Comparison of ENCODE assay signal across 19 cellular contexts in the genomic region with DNA sequence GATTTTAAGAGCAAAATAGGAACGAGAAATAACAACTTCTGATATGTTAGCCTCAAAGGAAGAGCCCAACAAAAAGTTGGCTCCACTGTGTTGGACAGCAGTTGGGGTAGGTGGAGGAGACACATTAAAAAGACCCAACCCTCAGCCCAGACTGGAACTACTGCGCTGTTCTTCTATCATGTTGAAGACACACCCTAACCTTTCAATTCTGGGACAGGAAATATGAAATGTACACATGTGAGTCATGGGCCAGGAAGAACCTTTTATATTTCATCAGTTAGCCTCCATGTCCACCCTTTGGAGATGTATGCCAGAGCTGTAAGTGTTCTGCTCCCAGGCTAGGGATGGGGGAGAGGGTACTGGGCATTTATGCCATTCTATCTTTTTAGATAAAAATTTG. TPM values are rescaled to one million over a fixed set of nuclear protein-coding genes. Genes with fewer than 3 reads are reported as not detected.
DNase-seq lines count a peak whose midpoint lies in the region; ATAC-seq, FAIRE-seq and TF ChIP-seq lines count a peak whose summit lies in the region.
"Had no signal": no experiment of that assay in that cellular context is flagged by ENCODE, and none has a peak within 500 bp of the region (broad histone marks: within the 10 kb centered on the region; RNA-seq: fewer than 3 reads in every experiment).

No MANE protein-coding gene starts in this region.

- H4K20me1 ChIP-seq in HCT116 (ENCODE audit: insufficient read depth) (no peaks in the 10 kb centered on the region), keratinocyte (ENCODE audit: control insufficient read depth, extremely low read depth, insufficient read depth, low read length) (no peaks in the 10 kb centered on the region)

- dilution Hi-C loops in keratinocyte (cut with MboI; ENCODE audit: extremely low pct_ligation_motif_present, low sequenced_read_pairs): no loop called here

- no peaks in the 10 kb centered on the region for H3K9me3 Mint-ChIP-seq in activated CD4-positive, alpha-beta T cell treated with anti-CD3 and anti-CD28 coated beads for 36 hours (ENCODE audit: low read depth)
- H3K9me3 Mint-ChIP-seq in activated T-helper 1 cell treated with anti-CD3 and anti-CD28 coated beads, Interleukin-12 subunit alpha, Interleukin-12 subunit beta, Interleukin-2, Interleukin-4 antibody, amounts not matched to agents 30 ng/mL and 10 ng/mL and 1 ng/mL, durations not matched to agents 14 hours and 24 hours and 36 hours: no peaks in the 10 kb centered on the region
- H3K9me3 Mint-ChIP-seq: activated CD4-positive, alpha-beta T cell treated with anti-CD3 and anti-CD28 coated beads, Interleukin-2, amount 10 ng/mL, durations not matched to agents 7 days and 5 days had no signal

- H3K79me2 ChIP-seq in HCT116 (ENCODE audit: insufficient read depth, low read length) (no peaks in the 10 kb centered on the region), keratinocyte (ENCODE audit: control insufficient read depth, insufficient read depth, low read length) (no peaks in the 10 kb centered on the region)

- no peaks in the 10 kb centered on the region for H3K9me2 ChIP-seq in HCT116 (ENCODE audit: insufficient read depth)

- H3K4me2 ChIP-seq in HCT116 (ENCODE audit: low read length): peak overlapping the region; percentile 6; the same call in 1 of the 2 replicates
- peak overlapping the region; percentile 59 for H3K4me2 ChIP-seq in keratinocyte (ENCODE audit: control insufficient read depth, extremely low read depth, insufficient read depth, low read depth, low read length)

- POLR2A ChIA-PET in activated CD4-positive, alpha-beta T cell treated with anti-CD3 and anti-CD28 coated beads for 36 hours (lab: Charles Lee): no interaction called here
- POLR2A ChIA-PET in HCT116 (lab: Charles Lee): no interaction called here

- H3K9me1 ChIP-seq in keratinocyte (ENCODE audit: control insufficient read depth, extremely low read depth, insufficient read depth, low read length): no peaks in the 10 kb centered on the region

- no peaks in the 10 kb centered on the region for H3K9me3 ChIP-seq in HCT116 (ENCODE audit: control insufficient read depth in 1 of 2, insufficient read depth in 1 of 2, low read depth in 1 of 2, low read length in 2 of 2)
- H3K9me3 ChIP-seq in keratinocyte (ENCODE audit: control insufficient read depth, low read depth, low read length): no peaks in the 10 kb centered on the region
- H3K9me3 ChIP-seq: left lung had no signal

- TF ChIP-seq CTCF in HCT116 (IDR thresholded peaks at IDR 0.05 in 2 of 3, conservative IDR thresholded peaks at IDR 0.05 in 1 of 3; ENCODE audit: borderline replicate concordance in 1 of 3, insufficient read depth in 1 of 3, low read depth in 2 of 3, low read length in 2 of 3) (no peak), keratinocyte (optimal IDR thresholded peaks at IDR 0.05 in 1 of 3, IDR thresholded peaks at IDR 0.05 in 1 of 3, conservative IDR thresholded peaks at IDR 0.05 in 1 of 3; ENCODE audit: extremely low read depth in 1 of 3, insufficient read depth in 2 of 3, low read length in 3 of 3) (no peak)

- H3K27ac Mint-ChIP-seq in activated CD4-positive, alpha-beta T cell treated with anti-CD3 and anti-CD28 coated beads for 36 hours: peak overlapping the region; percentile 48
- peak overlapping the region; percentile 65 for H3K27ac Mint-ChIP-seq in activated T-helper 1 cell treated with anti-CD3 and anti-CD28 coated beads, Interleukin-12 subunit alpha, Interleukin-12 subunit beta, Interleukin-2, Interleukin-4 antibody, amounts not matched to agents 30 ng/mL and 10 ng/mL and 1 ng/mL, durations not matched to agents 14 hours and 24 hours and 36 hours
- H3K27ac Mint-ChIP-seq: activated CD4-positive, alpha-beta T cell treated with anti-CD3 and anti-CD28 coated beads, Interleukin-2, amount 10 ng/mL, durations not matched to agents 7 days and 5 days had no signal

- peak; percentile 56 for FAIRE-seq in keratinocyte (lab: Jason Lieb, UNC)

- no peak overlapping the region for H2AFZ ChIP-seq in HCT116 (ENCODE audit: low read depth, low read length, poor library complexity, severe bottlenecking)
- H2AFZ ChIP-seq in keratinocyte (ENCODE audit: control insufficient read depth, low read length): peak overlapping the region; percentile 67

- H3K27me3 Mint-ChIP-seq in activated CD4-positive, alpha-beta T cell treated with anti-CD3 and anti-CD28 coated beads for 36 hours: peaks cover 3% of the 10 kb centered on the region
- H3K27me3 Mint-ChIP-seq in activated T-helper 1 cell treated with anti-CD3 and anti-CD28 coated beads, Interleukin-12 subunit alpha, Interleukin-12 subunit beta, Interleukin-2, Interleukin-4 antibody, amounts not matched to agents 30 ng/mL and 10 ng/mL and 1 ng/mL, durations not matched to agents 14 hours and 24 hours and 36 hours (ENCODE audit: insufficient read depth): peaks cover 2% of the 10 kb centered on the region
- H3K27me3 Mint-ChIP-seq: activated CD4-positive, alpha-beta T cell treated with anti-CD3 and anti-CD28 coated beads, Interleukin-2, amount 10 ng/mL, durations not matched to agents 7 days and 5 days had no signal

- H3K27me3 ChIP-seq in HCT116 (ENCODE audit: insufficient read depth, low read length) (no peaks in the 10 kb centered on the region), keratinocyte (ENCODE audit: control insufficient read depth, extremely low read depth, insufficient read depth, low read length) (no peaks in the 10 kb centered on the region)
- H3K27me3 ChIP-seq: left lung had no signal

- RAD21 ChIA-PET in HCT116 (lab: Charles Lee; ENCODE audit: low non-redundant PET in 1 of 2, low total read pairs in 2 of 2, uncharacterized antibody in 2 of 2, unreplicated experiment in 2 of 2): no interaction called here

- H3K4me1 ChIP-seq in HCT116 (ENCODE audit: control insufficient read depth in 1 of 2, insufficient read depth in 2 of 2, low read length in 2 of 2) (peaks cover 0 to 5% of the 10 kb centered on the region in 2 experiments; a peak in 1 of 4 replicates), keratinocyte (ENCODE audit: control insufficient read depth, extremely low read depth, insufficient read depth, low read length) (peaks cover 8% of the 10 kb centered on the region)
- H3K4me1 ChIP-seq: left lung had no signal

- H3K27ac ChIP-seq in HCT116 (ENCODE audit: low read depth, low read length) (no peak overlapping the region), keratinocyte (ENCODE audit: control insufficient read depth, insufficient read depth, low read length) (peak overlapping the region; percentile 37)
- H3K27ac ChIP-seq: C4-2B, coronary artery, left lung, SK-N-MC had no signal

- CTCF ChIA-PET in activated CD4-positive, alpha-beta T cell treated with anti-CD3 and anti-CD28 coated beads for 36 hours (lab: Charles Lee): no interaction called here
- CTCF ChIA-PET in HCT116 (lab: Charles Lee): interaction anchor here (4.3 kb wide), 1 partner anchor 272 kb away, joined by 58 read pairs; a partner anchor contains a TSS

- intact Hi-C loops in activated CD4-positive, alpha-beta T cell treated with anti-CD3 and anti-CD28 coated beads for 36 hours (cut with DNase I, micrococcal nuclease): loop anchor here (1.0 to 5.0 kb wide), 3 partner anchors 79 to 1638 kb away; a partner anchor contains a TSS
- intact Hi-C loops in HCT116 (cut with micrococcal nuclease): loop anchor here (5.0 kb wide), 2 partner anchors 113 to 158 kb away; no protein-coding TSS in a partner anchor
- intact Hi-C loops in activated T-helper 1 cell treated with anti-CD3 and anti-CD28 coated beads, Interleukin-12 subunit alpha, Interleukin-12 subunit beta, Interleukin-2, Interleukin-4 antibody, amounts not matched to agents 30 ng/mL and 10 ng/mL and 1 ng/mL, durations not matched to agents 14 hours and 24 hours and 36 hours (cut with micrococcal nuclease): loop anchor here (1.0 to 10.0 kb wide), 8 partner anchors 22 to 1878 kb away; a partner anchor contains a TSS

- H3K9ac ChIP-seq in HCT116 (ENCODE audit: low read length) (no peak overlapping the region), keratinocyte (ENCODE audit: control insufficient read depth, extremely low read depth, insufficient read depth, low read length) (no peak overlapping the region)

- H3K4me1 Mint-ChIP-seq in activated CD4-positive, alpha-beta T cell treated with anti-CD3 and anti-CD28 coated beads for 36 hours: peaks cover 18% of the 10 kb centered on the region
- peaks cover 21% of the 10 kb centered on the region for H3K4me1 Mint-ChIP-seq in activated T-helper 1 cell treated with anti-CD3 and anti-CD28 coated beads, Interleukin-12 subunit alpha, Interleukin-12 subunit beta, Interleukin-2, Interleukin-4 antibody, amounts not matched to agents 30 ng/mL and 10 ng/mL and 1 ng/mL, durations not matched to agents 14 hours and 24 hours and 36 hours (ENCODE audit: low read depth)

- no TSS peak for BruUV-seq in HCT116 (replicated peaks; lab: Mats Ljungman, UMichigan)

- H3K4me3 Mint-ChIP-seq in activated CD4-positive, alpha-beta T cell treated with anti-CD3 and anti-CD28 coated beads for 36 hours: no peak overlapping the region
- H3K4me3 Mint-ChIP-seq in activated T-helper 1 cell treated with anti-CD3 and anti-CD28 coated beads, Interleukin-12 subunit alpha, Interleukin-12 subunit beta, Interleukin-2, Interleukin-4 antibody, amounts not matched to agents 30 ng/mL and 10 ng/mL and 1 ng/mL, durations not matched to agents 14 hours and 24 hours and 36 hours: no peak overlapping the region
- H3K4me3 Mint-ChIP-seq: activated CD4-positive, alpha-beta T cell treated with anti-CD3 and anti-CD28 coated beads, Interleukin-2, amount 10 ng/mL, durations not matched to agents 7 days and 5 days had no signal

- ATAC-seq in activated CD4-positive, alpha-beta T cell treated with anti-CD3 and anti-CD28 coated beads for 36 hours: peak; percentile 55
- no peak for ATAC-seq in HCT116
- no peak for ATAC-seq in activated CD4-positive, CD25-positive, alpha-beta regulatory T cell treated with anti-CD3 and anti-CD28 coated beads, Interleukin-2, amount 50 U/mL, for 24 hours
- no peak for ATAC-seq in GM18909 (IDR thresholded peaks at IDR 0.05; ENCODE audit: poor library complexity, unreplicated experiment)
- ATAC-seq: left lung had no signal

- no peaks in the 10 kb centered on the region for H3K36me3 ChIP-seq in HCT116 (ENCODE audit: control insufficient read depth in 1 of 2, insufficient read depth in 2 of 2, low read length in 2 of 2)
- no peaks in the 10 kb centered on the region for H3K36me3 ChIP-seq in keratinocyte (ENCODE audit: control insufficient read depth in 2 of 2, extremely low read depth in 1 of 2, insufficient read depth in 2 of 2, low read length in 2 of 2)
- H3K36me3 ChIP-seq: left lung had no signal

- no peak for DNase-seq in activated CD4-positive, alpha-beta T cell treated with anti-CD3 and anti-CD28 coated beads for 36 hours
- DNase-seq in activated CD4-positive, alpha-beta T cell treated with anti-CD3 and anti-CD28 coated beads, Interleukin-2, amount 50 U/mL, for 48 hours: no peak
- DNase-seq in HCT116 (ENCODE audit: low read depth, low spot score) (no peak), keratinocyte (ENCODE audit: low read depth, low spot score) (no peak), NCI-H446 (lab: John Stamatoyannopoulos, UW) (no peak)
- DNase-seq in activated T-helper 1 cell treated with anti-CD3 and anti-CD28 coated beads, Interleukin-12 subunit alpha, Interleukin-12 subunit beta, Interleukin-2, Interleukin-4 antibody, amounts not matched to agents 30 ng/mL and 10 ng/mL and 1 ng/mL, durations not matched to agents 14 hours and 24 hours and 36 hours (ENCODE audit: low spot score): no peak
- DNase-seq: activated CD4-positive, alpha-beta T cell treated with anti-CD3 and anti-CD28 coated beads, Interleukin-2, amount 10 ng/mL, durations not matched to agents 7 days and 5 days; DND-41; left lung; MV-4-11; NCI-H2081 treated with DMSO at 0.1 percent for 48 hours; NCI-H748 treated with DMSO at 0.1 percent for 48 hours; nucleus accumbens had no signal

- TF ChIP-seq POLR2A in HCT116 (IDR thresholded peaks at IDR 0.05; ENCODE audit: borderline replicate concordance, extremely low read depth, insufficient read depth, insufficient read length): no peak

- H3K4me3 ChIP-seq in HCT116 (replicated peaks in 1 of 2; ENCODE audit: low read depth in 1 of 2, low read length in 2 of 2) (no peak overlapping the region), keratinocyte (ENCODE audit: control insufficient read depth in 2 of 3, extremely low read depth in 1 of 3, insufficient read depth in 2 of 3, low read depth in 1 of 3, low read length in 3 of 3) (no peak overlapping the region)
- H3K4me3 ChIP-seq: coronary artery, left lung, SK-N-MC had no signal

- H3K36me3 Mint-ChIP-seq in activated CD4-positive, alpha-beta T cell treated with anti-CD3 and anti-CD28 coated beads for 36 hours (ENCODE audit: low read depth): no peaks in the 10 kb centered on the region
- no peaks in the 10 kb centered on the region for H3K36me3 Mint-ChIP-seq in activated T-helper 1 cell treated with anti-CD3 and anti-CD28 coated beads, Interleukin-12 subunit alpha, Interleukin-12 subunit beta, Interleukin-2, Interleukin-4 antibody, amounts not matched to agents 30 ng/mL and 10 ng/mL and 1 ng/mL, durations not matched to agents 14 hours and 24 hours and 36 hours (ENCODE audit: low read depth)

- TF ChIP-seq RAD21 in HCT116 (IDR thresholded peaks at IDR 0.05; ENCODE audit: low read depth): no peak

RNA-seq across cellular contexts. Expression of a gene that starts 22.1 kb away (rescaled TPM):
- total RNA-seq in activated CD4-positive, alpha-beta T cell treated with anti-CD3 and anti-CD28 coated beads for 36 hours: 1 to 10 TPM; 5.4 to 5.8 TPM
- 30.6 TPM for total RNA-seq in HCT116 (2021; ENCODE audit: unreplicated experiment)
- polyA plus RNA-seq in HCT116 (2012): 28.1 and 42.1 TPM in 2 replicates
- total RNA-seq in activated T-helper 1 cell treated with anti-CD3 and anti-CD28 coated beads, Interleukin-12 subunit alpha, Interleukin-12 subunit beta, Interleukin-2, Interleukin-4 antibody, amounts not matched to agents 30 ng/mL and 10 ng/mL and 1 ng/mL, durations not matched to agents 14 hours and 24 hours and 36 hours: 4.4 and 6.2 TPM in 2 replicates
- polyA plus RNA-seq in keratinocyte: 59.5 to 71.5 TPM (median 62.5 TPM) in 3 replicates
- 9.6 TPM for polyA plus RNA-seq in keratinocyte (2011; ENCODE audit: low read depth)
- polyA plus RNA-seq in keratinocyte (2011; cell fraction: cytosol; rRNA removed): 21.5 and 33.6 TPM in 2 replicates
- 129 and 133 TPM in 2 replicates for polyA plus RNA-seq in keratinocyte (2011; cell fraction: nucleus; rRNA removed)
- 20.2 and 24.6 TPM in 2 replicates for polyA plus RNA-seq in keratinocyte (2012; ENCODE audit: low replicate concordance)
- 146 to 209 TPM (median 160 TPM) in 3 replicates for polyA minus RNA-seq in keratinocyte
- polyA minus RNA-seq in keratinocyte (2011; cell fraction: cytosol; rRNA and poly(A)+ RNA removed): 35.3 TPM
- 70.4 and 114 TPM in 2 replicates for polyA minus RNA-seq in keratinocyte (2011; cell fraction: nucleus; rRNA and poly(A)+ RNA removed)

RNA-seq across cellular contexts. Expression of a gene that starts 44.1 kb away (rescaled TPM):
- not detected for total RNA-seq in activated CD4-positive, alpha-beta T cell treated with anti-CD3 and anti-CD28 coated beads for 36 hours
- not detected for total RNA-seq in HCT116 (2021; ENCODE audit: unreplicated experiment)
- not detected in 2 replicates for polyA plus RNA-seq in HCT116 (2012)
- total RNA-seq in activated T-helper 1 cell treated with anti-CD3 and anti-CD28 coated beads, Interleukin-12 subunit alpha, Interleukin-12 subunit beta, Interleukin-2, Interleukin-4 antibody, amounts not matched to agents 30 ng/mL and 10 ng/mL and 1 ng/mL, durations not matched to agents 14 hours and 24 hours and 36 hours: not detected in 2 replicates
- polyA plus RNA-seq in keratinocyte: not detected in 3 replicates
- polyA plus RNA-seq in keratinocyte (2011; ENCODE audit: low read depth): not detected
- polyA plus RNA-seq in keratinocyte (2011; cell fraction: cytosol; rRNA removed): not detected in 2 replicates
- polyA plus RNA-seq in keratinocyte (2011; cell fraction: nucleus; rRNA removed): not detected in 2 replicates
- not detected in 2 replicates for polyA plus RNA-seq in keratinocyte (2012; ENCODE audit: low replicate concordance)
- polyA minus RNA-seq in keratinocyte: not detected in 3 replicates
- not detected for polyA minus RNA-seq in keratinocyte (2011; cell fraction: cytosol; rRNA and poly(A)+ RNA removed)
- not detected in 2 replicates for polyA minus RNA-seq in keratinocyte (2011; cell fraction: nucleus; rRNA and poly(A)+ RNA removed)
- total RNA-seq: activated CD4-positive, alpha-beta T cell treated with anti-CD3 and anti-CD28 coated beads, Interleukin-2, amount 10 ng/mL, durations not matched to agents 7 days and 5 days; left lung; urinary bladder had no signal
- polyA plus RNA-seq: urinary bladder had no signal
